9 cellular contexts compared by ENCODE assay signal in genomic region chr11:114197799-114198500, GRCh38.
DNase-seq lines count a peak whose midpoint lies in the region; ATAC-seq and TF ChIP-seq lines count a peak whose summit lies in the region.
"Had no signal": no experiment of that assay in that cellular context is flagged by ENCODE, and none has a peak within 500 bp of the region (broad histone marks: within the 10 kb centered on the region; RNA-seq: fewer than 3 reads in every experiment).

No MANE protein-coding gene starts in this region.

- no peaks in the 10 kb centered on the region for H3K36me3 ChIP-seq in H7 (replicated peaks; ENCODE audit: control insufficient read depth, insufficient read depth, low read length)
- H3K36me3 ChIP-seq: SJSA1 had no signal

- intact Hi-C loops in left cardiac atrium (cut with DNase I) = no loop called here

- H3K4me3 ChIP-seq in astrocyte of the cerebellum (ENCODE audit: low read depth, low read length) = no peak overlapping the region
- no peak overlapping the region for H3K4me3 ChIP-seq in H7 (ENCODE audit: insufficient read depth, low read depth, low read length)
- H3K4me3 ChIP-seq: SJSA1 had no signal

- peak; percentile 17 for DNase-seq in DMS79 treated with DMSO at 0.1 percent for 48 hours (lab: John Stamatoyannopoulos, UW)
- DNase-seq in astrocyte of the cerebellum (ENCODE audit: low read depth) = peak; percentile 98
- peak; percentile 76 for DNase-seq in left cardiac atrium
- DNase-seq in retina = peak; percentile 63
- no peak for DNase-seq in H7
- DNase-seq in activated CD8-positive, alpha-beta memory T cell treated with anti-CD3 and anti-CD28 coated beads, Interleukin-2, amount 50 U/mL, for 4 hours = no peak

- ATAC-seq in left cardiac atrium (peak; percentile 84 to 87), HG03108 (IDR thresholded peaks at IDR 0.05; ENCODE audit: unreplicated experiment) (no peak), GM18858 (IDR thresholded peaks at IDR 0.05; ENCODE audit: unreplicated experiment) (no peak)

- in situ Hi-C loops in astrocyte of the cerebellum (cut with HindIII; ENCODE audit: low sequenced_read_pairs) = no loop called here

- H3K27me3 ChIP-seq in H7 (ENCODE audit: control insufficient read depth, insufficient read depth, low read length) = no peaks in the 10 kb centered on the region
- H3K27me3 ChIP-seq: SJSA1 had no signal

- no peak for TF ChIP-seq CTCF in astrocyte of the cerebellum (IDR thresholded peaks at IDR 0.05; ENCODE audit: low read depth, low read length, missing control alignments)

Comparison
In these comparisons a context has a peak if more than half of its experiments do, and no peak if none do; other contexts are left out.
1. DNase-seq: peak in DMS79 treated with DMSO at 0.1 percent for 48 hours (single experiment), astrocyte of the cerebellum (single experiment), left cardiac atrium (single experiment) and retina (single experiment); none in H7 (single experiment) and activated CD8-positive, alpha-beta memory T cell treated with anti-CD3 and anti-CD28 coated beads, Interleukin-2, amount 50 U/mL, for 4 hours (single experiment).
2. ATAC-seq: peak in left cardiac atrium (2 of 2); none in HG03108 (single experiment) and GM18858 (single experiment).